ENCODE assay signal across 7 cellular contexts in genomic region chr5:142330444-142330843, GRCh38.
"Had no signal": no experiment of that assay in that cellular context is flagged by ENCODE, and none has a peak within 500 bp of the region (broad histone marks: within the 10 kb centered on the region; RNA-seq: fewer than 3 reads in every experiment).

No MANE protein-coding gene starts in this region.

- H3K36me3 ChIP-seq: HAP-1 had no signal

- H3K4me2 ChIP-seq: KMS-11 had no signal

- H3K9me3 ChIP-seq: HAP-1 had no signal

- FAIRE-seq: H54, HTR-8/SVneo had no signal

- H3K27ac ChIP-seq: GM23248, KMS-11 had no signal

- H3K4me1 ChIP-seq: HAP-1 had no signal

- H3K4me3 ChIP-seq: GM23248, HAP-1 had no signal

- DNase-seq: GM23248, IMR-90, KBM-7 had no signal

- H3K9ac ChIP-seq: GM23248, KMS-11 had no signal

- H2AFZ ChIP-seq: GM23248 had no signal
